ENCODE assay signal across 15 cellular contexts in genomic region chr12:50545783-50546182, GRCh38. TPM values are rescaled to one million over a fixed set of nuclear protein-coding genes. Genes with fewer than 3 reads are reported as not detected.
DNase-seq lines count a peak whose midpoint lies in the region; ATAC-seq, FAIRE-seq and TF ChIP-seq lines count a peak whose summit lies in the region.
"Had no signal": no experiment of that assay in that cellular context is flagged by ENCODE, and none has a peak within 500 bp of the region (broad histone marks: within the 10 kb centered on the region; RNA-seq: fewer than 3 reads in every experiment).

No MANE protein-coding gene starts in this region.

- H3K27ac ChIP-seq in A549 (peak overlapping the region in 1 of 2 experiments; percentile 51; a peak in 3 of 6 replicates), astrocyte (ENCODE audit: low read depth, low read length) (no peak overlapping the region), coronary artery (no peak overlapping the region)
- H3K27ac ChIP-seq: heart left ventricle had no signal

- no peak for DNase-seq in A549 (ENCODE audit: low read depth in 1 of 2, low spot score in 1 of 2)
- DNase-seq in HT1080 (ENCODE audit: low read depth): peak; percentile 34
- no peak for DNase-seq in astrocyte (ENCODE audit: low read depth)
- peak; percentile 64 to 68 (median 66) for DNase-seq in mucosa of descending colon
- no peak for DNase-seq in coronary artery (ENCODE audit: low spot score)
- DNase-seq in medulla oblongata (ENCODE audit: extremely low spot score): no peak
- DNase-seq in germinal center (ENCODE audit: low spot score): no peak
- DNase-seq: activated CD4-positive, alpha-beta memory T cell treated with anti-CD3 and anti-CD28 coated beads, Interleukin-2, amount 10 ng/mL, durations not matched to agents 7 days and 5 days; AML-193; effector CD4-positive, alpha-beta T cell; heart left ventricle; NCI-H1092 treated with DMSO at 0.1 percent for 48 hours; retina had no signal

- no peak for FAIRE-seq in A549 (lab: Jason Lieb, UNC)
- FAIRE-seq in astrocyte (lab: Jason Lieb, UNC): no peak

- H2AFZ ChIP-seq in astrocyte (ENCODE audit: low read depth, low read length): no peak overlapping the region

- no peaks in the 10 kb centered on the region for H3K36me3 ChIP-seq in astrocyte (ENCODE audit: insufficient read depth, low read length)
- no peaks in the 10 kb centered on the region for H3K36me3 ChIP-seq in mucosa of descending colon (ENCODE audit: low read depth)
- H3K36me3 ChIP-seq: heart left ventricle had no signal

- TF ChIP-seq RAD21 in A549 (conservative IDR thresholded peaks at IDR 0.05 in 1 of 2, IDR thresholded peaks at IDR 0.05 in 1 of 2): no peak

- H4K20me1 ChIP-seq in astrocyte (ENCODE audit: insufficient read depth, low read length): peaks cover 36% of the 10 kb centered on the region

- no peaks in the 10 kb centered on the region for H3K27me3 ChIP-seq in astrocyte (ENCODE audit: insufficient read depth, low read length)
- H3K27me3 ChIP-seq: heart left ventricle had no signal

- no peaks in the 10 kb centered on the region for H3K9me3 Mint-ChIP-seq in astrocyte (ENCODE audit: unreplicated experiment)
- H3K9me3 Mint-ChIP-seq: activated CD4-positive, alpha-beta memory T cell treated with anti-CD3 and anti-CD28 coated beads, Interleukin-2, amount 10 ng/mL, durations not matched to agents 7 days and 5 days; memory B cell had no signal

- peaks cover 74% of the 10 kb centered on the region for H3K79me2 ChIP-seq in astrocyte (ENCODE audit: insufficient read depth, low read length)

- TF ChIP-seq POLR2A in A549 (IDR thresholded peaks at IDR 0.05; ENCODE audit: low read length): no peak

- H3K4me3 Mint-ChIP-seq in astrocyte (ENCODE audit: unreplicated experiment): no peak overlapping the region
- H3K4me3 Mint-ChIP-seq: activated CD4-positive, alpha-beta memory T cell treated with anti-CD3 and anti-CD28 coated beads, Interleukin-2, amount 10 ng/mL, durations not matched to agents 7 days and 5 days; memory B cell had no signal

- no peak for TF ChIP-seq EP300 in A549 (IDR thresholded peaks at IDR 0.05)

- ATAC-seq in A549 (no peak), mucosa of descending colon (peak; percentile 59), GM21360 (IDR thresholded peaks at IDR 0.05; ENCODE audit: unreplicated experiment) (no peak)
- ATAC-seq: heart left ventricle had no signal

- no peak overlapping the region for H3K9ac ChIP-seq in astrocyte (ENCODE audit: low read length)

- peaks cover 34% of the 10 kb centered on the region for H3K4me1 Mint-ChIP-seq in astrocyte (ENCODE audit: low read depth, unreplicated experiment)

- POLR2A ChIA-PET in A549 (lab: Yijun Ruan, JAX): interaction anchor here (0.7 kb wide), 1 partner anchor 8 kb away, joined by 4 read pairs; no protein-coding TSS in a partner anchor

- no peak for TF ChIP-seq CTCF in A549 (IDR thresholded peaks at IDR 0.05)
- no peak for TF ChIP-seq CTCF in astrocyte (IDR thresholded peaks at IDR 0.05; ENCODE audit: insufficient read depth, low read depth, low read length)
- no peak for TF ChIP-seq CTCF in mucosa of descending colon (IDR thresholded peaks at IDR 0.05)
- no peak for TF ChIP-seq CTCF in coronary artery (IDR thresholded peaks at IDR 0.05)

- intact Hi-C loops in mucosa of descending colon (cut with DNase I, micrococcal nuclease): no loop called here

- no peaks in the 10 kb centered on the region for H3K27me3 Mint-ChIP-seq in astrocyte (ENCODE audit: low read depth, unreplicated experiment)
- H3K27me3 Mint-ChIP-seq: activated CD4-positive, alpha-beta memory T cell treated with anti-CD3 and anti-CD28 coated beads, Interleukin-2, amount 10 ng/mL, durations not matched to agents 7 days and 5 days; memory B cell had no signal

- H3K27ac Mint-ChIP-seq in astrocyte (ENCODE audit: unreplicated experiment): no peak overlapping the region
- H3K27ac Mint-ChIP-seq: activated CD4-positive, alpha-beta memory T cell treated with anti-CD3 and anti-CD28 coated beads, Interleukin-2, amount 10 ng/mL, durations not matched to agents 7 days and 5 days; memory B cell had no signal

- H3K4me2 ChIP-seq in A549 (peak overlapping the region; percentile 68), astrocyte (ENCODE audit: low read length) (peak overlapping the region; percentile 51)

- H3K4me3 ChIP-seq in A549: no peak overlapping the region
- H3K4me3 ChIP-seq in astrocyte (ENCODE audit: insufficient read depth, low read depth, low read length): no peak overlapping the region
- no peak overlapping the region for H3K4me3 ChIP-seq in mucosa of descending colon
- no peak overlapping the region for H3K4me3 ChIP-seq in coronary artery
- H3K4me3 ChIP-seq: heart left ventricle had no signal

- CTCF ChIA-PET in A549 (lab: Yijun Ruan, JAX): interaction anchor here (0.9 to 1.2 kb wide), 3 partner anchors 40 to 92 kb away, joined by 3 to 4 read pairs (median 3); no protein-coding TSS in a partner anchor

- H3K9me3 ChIP-seq in A549 (no peaks in the 10 kb centered on the region), astrocyte (ENCODE audit: insufficient read depth, low read depth, low read length) (no peaks in the 10 kb centered on the region), mucosa of descending colon (no peaks in the 10 kb centered on the region)
- H3K9me3 ChIP-seq: heart left ventricle had no signal

- WGBS in A549 (ENCODE audit: missing lambda C conversion rate): 20% methylated on average over 5 of the region's 5 CpGs

- H3K4me1 ChIP-seq in A549 (peaks cover 75% of the 10 kb centered on the region), astrocyte (ENCODE audit: insufficient read depth, low read length) (peaks cover 12% of the 10 kb centered on the region), mucosa of descending colon (ENCODE audit: low read depth) (peaks cover 48% of the 10 kb centered on the region)

- H3K36me3 Mint-ChIP-seq in astrocyte (ENCODE audit: low read depth, unreplicated experiment): peaks cover 2% of the 10 kb centered on the region
- H3K36me3 Mint-ChIP-seq: memory B cell had no signal

TF ChIP-seq in A549, 52 proteins besides CTCF, POLR2A, EP300 and RAD21:
- TF ChIP-seq, protein P1, sequence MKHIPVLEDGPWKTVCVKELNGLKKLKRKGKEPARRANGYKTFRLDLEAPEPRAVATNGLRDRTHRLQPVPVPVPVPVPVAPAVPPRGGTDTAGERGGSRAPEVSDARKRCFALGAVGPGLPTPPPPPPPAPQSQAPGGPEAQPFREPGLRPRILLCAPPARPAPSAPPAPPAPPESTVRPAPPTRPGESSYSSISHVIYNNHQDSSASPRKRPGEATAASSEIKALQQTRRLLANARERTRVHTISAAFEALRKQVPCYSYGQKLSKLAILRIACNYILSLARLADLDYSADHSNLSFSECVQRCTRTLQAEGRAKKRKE (CRISPR knock-in tag; IDR thresholded peaks at IDR 0.05; ENCODE audit: low read depth): no peak
- TF ChIP-seq RNF2 (IDR thresholded peaks at IDR 0.05; ENCODE audit: borderline replicate concordance, low read depth): no peak
- TF ChIP-seq HOXB5 (CRISPR knock-in tag; IDR thresholded peaks at IDR 0.05): no peak
- no peak for TF ChIP-seq ZNF302 (CRISPR knock-in tag; IDR thresholded peaks at IDR 0.05)

RNA-seq across cellular contexts. Expression of gene DIP2B, which starts 41.0 kb away (rescaled TPM):
- polyA plus RNA-seq in A549 (2011; rRNA removed) (29.3 and 32.8 TPM in 2 replicates), A549 (2017; fragmentation: RNase III; extraction: RNeasy Plus Mini Kit Qiagen cat#74134 plus additional on column Dnase treatment) (16.2 to 16.9 TPM (median 16.4 TPM) in 3 replicates)
- 10.6 and 13.3 TPM in 2 replicates for polyA plus RNA-seq in A549 (2012; cell fraction: cytosol; rRNA removed)
- 13.1 and 18.6 TPM in 2 replicates for polyA plus RNA-seq in A549 (2012; cell fraction: nucleus; rRNA removed)
- polyA minus RNA-seq in A549 (2011; rRNA and poly(A)+ RNA removed): 71.4 and 73.4 TPM in 2 replicates
- total RNA-seq in HT1080 (2014; rRNA removed; shearing (Covaris generic)): 34.8 and 45.3 TPM in 2 replicates
- polyA plus RNA-seq in HT1080 (2015; cell fraction: cytosol; rRNA removed): 23.0 and 30.7 TPM in 2 replicates
- polyA plus RNA-seq in HT1080 (2015; cell fraction: nucleus; rRNA removed): 51.2 and 52.5 TPM in 2 replicates
- total RNA-seq in astrocyte (53.2 and 57.4 TPM in 2 replicates), mucosa of descending colon (10 to 100 TPM; 28.3 to 39.8 (median 34.7) TPM)

Comparison
In these comparisons a context has a peak if more than half of its experiments do, and no peak if none do; other contexts are left out.
1. DNase-seq: peak in HT1080 (single experiment) and mucosa of descending colon (3 of 3); none in A549 (0 of 2), astrocyte (single experiment), coronary artery (single experiment), medulla oblongata (single experiment) and germinal center (single experiment).